29 cellular contexts compared by ENCODE assay signal in genomic region chrX:83984961-83985360, GRCh38.
"Had no signal": no experiment of that assay in that cellular context is flagged by ENCODE, and none has a peak within 500 bp of the region (broad histone marks: within the 10 kb centered on the region; RNA-seq: fewer than 3 reads in every experiment).

No MANE protein-coding gene starts in this region.

- FAIRE-seq: colon had no signal

- ATAC-seq: activated CD4-positive, CD25-positive, alpha-beta regulatory T cell treated with anti-CD3 and anti-CD28 coated beads, Interleukin-2, amount 50 U/mL, for 24 hours; activated CD8-positive, alpha-beta T cell treated with anti-CD3 and anti-CD28 coated beads for 36 hours; activated T-cell treated with anti-CD3 and anti-CD28 coated beads, Interleukin-2, amount 50 U/mL, for 4 hours; body of pancreas; effector memory CD8-positive, alpha-beta T cell; foreskin keratinocyte; gastrocnemius medialis; T-helper 17 cell had no signal

- H3K36me3 ChIP-seq: esophagus muscularis mucosa, gastrocnemius medialis, WERI-Rb-1 had no signal

- H3K4me3 ChIP-seq: body of pancreas, esophagus muscularis mucosa, gastrocnemius medialis had no signal

- H3K27ac ChIP-seq: body of pancreas, esophagus muscularis mucosa, foreskin keratinocyte, gastrocnemius medialis, WERI-Rb-1 had no signal

- H3K4me1 ChIP-seq: body of pancreas, esophagus muscularis mucosa, foreskin keratinocyte, gastrocnemius medialis had no signal

- H3K27me3 ChIP-seq: body of pancreas, esophagus muscularis mucosa, foreskin keratinocyte, gastrocnemius medialis had no signal

- DNase-seq: activated B cell treated with CpG ODN at 0.5 μM for 24 hours; activated CD4-positive, alpha-beta T cell treated with anti-CD3 and anti-CD28 coated beads for 48 hours; activated CD4-positive, alpha-beta T cell treated with anti-CD3 and anti-CD28 coated beads, Interleukin-2, amount 50 U/mL, for 1 hour; activated CD4-positive, alpha-beta T cell treated with anti-CD3 and anti-CD28 coated beads, Interleukin-2, amount 50 U/mL, for 48 hours; activated CD8-positive, alpha-beta memory T cell treated with anti-CD3 and anti-CD28 coated beads for 24 hours; activated CD8-positive, alpha-beta T cell treated with anti-CD3 and anti-CD28 coated beads for 36 hours; activated effector memory CD4-positive, alpha-beta T cell treated with anti-CD3 and anti-CD28 coated beads, Interleukin-2, amount 50 U/mL, for 16 hours; activated naive CD4-positive, alpha-beta T cell treated with anti-CD3 and anti-CD28 coated beads, Interleukin-2, amount 50 U/mL, for 16 hours; activated naive CD4-positive, alpha-beta T cell treated with Interleukin-2 at 50 U/mL for 16 hours; activated T-cell treated with anti-CD3 and anti-CD28 coated beads, Interleukin-2, amount 50 U/mL, for 4 hours; amniotic stem cell; anterior cingulate cortex; body of pancreas; caudate nucleus; cortex of kidney; dermis blood vessel endothelial cell; effector CD4-positive, alpha-beta T cell; effector memory CD8-positive, alpha-beta T cell; erythroblast; foreskin keratinocyte; gastrocnemius medialis; glutamatergic neuron; T-helper 1 cell; T-helper 17 cell; T1000; WERI-Rb-1 had no signal

- H3K9me3 ChIP-seq: body of pancreas, esophagus muscularis mucosa, gastrocnemius medialis had no signal
